Comparison of ENCODE assay signal across 10 cellular contexts in the genomic region with DNA sequence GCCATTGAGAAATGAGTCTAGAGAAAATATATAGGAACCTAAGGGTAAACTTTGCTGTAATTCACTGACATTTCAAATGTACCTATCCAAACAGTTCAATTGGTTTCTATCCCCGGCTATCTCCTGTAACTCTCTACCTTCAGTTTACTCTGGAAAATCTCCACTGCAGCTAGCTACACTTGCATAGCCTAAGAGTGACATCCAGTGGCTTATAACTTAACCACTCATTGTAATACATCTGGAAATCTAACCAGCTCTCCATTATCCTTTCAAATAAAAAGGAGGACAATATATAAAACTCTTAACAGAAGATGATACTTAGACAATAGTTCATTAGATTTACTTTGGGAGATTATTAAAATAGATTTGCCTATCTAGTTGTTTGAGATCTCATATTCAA. TPM values are rescaled to one million over a fixed set of nuclear protein-coding genes. Genes with fewer than 3 reads are reported as not detected.
DNase-seq lines count a peak whose midpoint lies in the region; ATAC-seq, FAIRE-seq and TF ChIP-seq lines count a peak whose summit lies in the region.
"Had no signal": no experiment of that assay in that cellular context is flagged by ENCODE, and none has a peak within 500 bp of the region (broad histone marks: within the 10 kb centered on the region; RNA-seq: fewer than 3 reads in every experiment).

No MANE protein-coding gene starts in this region.

- H3K36me3 Mint-ChIP-seq in brain = no peaks in the 10 kb centered on the region
- no peaks in the 10 kb centered on the region for H3K36me3 Mint-ChIP-seq in activated naive CD8-positive, alpha-beta T cell treated with anti-CD3 and anti-CD28 coated beads for 36 hours

- no peak overlapping the region for H3K27ac ChIP-seq in left lung
- H3K27ac ChIP-seq: KMS-11 had no signal

- no peaks in the 10 kb centered on the region for H3K9me3 ChIP-seq in left lung

- no peak overlapping the region for H3K4me3 ChIP-seq in left lung
- H3K4me3 ChIP-seq: lung had no signal

- intact Hi-C loops in left lung (cut with DNase I) = no loop called here

- H3K9me3 Mint-ChIP-seq in brain = peaks cover 0 to 10% (median 6%) of the 10 kb centered on the region in 5 experiments
- H3K9me3 Mint-ChIP-seq in activated naive CD8-positive, alpha-beta T cell treated with anti-CD3 and anti-CD28 coated beads for 36 hours = no peaks in the 10 kb centered on the region

- peak overlapping the region in 1 of 5 experiments; percentile 28 for H3K27ac Mint-ChIP-seq in brain
- no peak overlapping the region for H3K27ac Mint-ChIP-seq in activated naive CD8-positive, alpha-beta T cell treated with anti-CD3 and anti-CD28 coated beads for 36 hours

- peaks cover 15% of the 10 kb centered on the region for H3K27me3 Mint-ChIP-seq in brain
- peaks cover 72% of the 10 kb centered on the region for H3K27me3 Mint-ChIP-seq in activated naive CD8-positive, alpha-beta T cell treated with anti-CD3 and anti-CD28 coated beads for 36 hours

- no peak for FAIRE-seq in HTR-8/SVneo (lab: Jason Lieb, UNC)

- no peaks in the 10 kb centered on the region for H3K36me3 ChIP-seq in left lung

- H3K4me3 Mint-ChIP-seq in brain = no peak overlapping the region
- no peak overlapping the region for H3K4me3 Mint-ChIP-seq in activated naive CD8-positive, alpha-beta T cell treated with anti-CD3 and anti-CD28 coated beads for 36 hours

- ATAC-seq in left lung = peak; percentile 66
- ATAC-seq in HG02610 (IDR thresholded peaks at IDR 0.05; ENCODE audit: unreplicated experiment) = no peak

- H3K27me3 ChIP-seq in left lung = peaks cover 0 to 31% of the 10 kb centered on the region in 2 donors

- peak; percentile 58 for TF ChIP-seq CTCF in AG09319 (IDR thresholded peaks at IDR 0.05; ENCODE audit: low read depth, low read length)
- peak; percentile 75 for TF ChIP-seq CTCF in brain (conservative IDR thresholded peaks at IDR 0.05)
- TF ChIP-seq CTCF in left lung (IDR thresholded peaks at IDR 0.05) = no peak

- peaks cover 8% of the 10 kb centered on the region for H3K4me1 Mint-ChIP-seq in brain
- H3K4me1 Mint-ChIP-seq in activated naive CD8-positive, alpha-beta T cell treated with anti-CD3 and anti-CD28 coated beads for 36 hours = peaks cover 3% of the 10 kb centered on the region

- H3K4me1 ChIP-seq in left lung = no peaks in the 10 kb centered on the region

- DNase-seq in AG09319 (ENCODE audit: extremely low read depth, low read depth) (peak; percentile 45), HTR-8/SVneo (ENCODE audit: insufficient read length, low spot score) (peak; percentile 46), left lung (no peak), NCI-H1930 (lab: John Stamatoyannopoulos, UW) (no peak)
- DNase-seq in activated naive CD8-positive, alpha-beta T cell treated with anti-CD3 and anti-CD28 coated beads for 36 hours = no peak
- no peak for DNase-seq in activated T-cell treated with anti-CD3 and anti-CD28 coated beads, Interleukin-2, amount 50 U/mL, for 1 hour

RNA-seq across cellular contexts. Expression of a gene that starts 35.3 kb away (rescaled TPM):
- polyA plus RNA-seq in brain (ENCODE audit: insufficient read depth, low read depth, low replicate concordance) = 9.2 TPM
- 1 to 10 TPM; 6.4 to 9.3 TPM for total RNA-seq in left lung
- 10 to 100 TPM; 50.4 to 52.5 TPM for total RNA-seq in activated naive CD8-positive, alpha-beta T cell treated with anti-CD3 and anti-CD28 coated beads for 36 hours

Comparison
In these comparisons a context has a peak if more than half of its experiments do, and no peak if none do; other contexts are left out.
1. DNase-seq: peak in AG09319 (single experiment) and HTR-8/SVneo (single experiment); none in left lung (0 of 2), NCI-H1930 (0 of 2), activated naive CD8-positive, alpha-beta T cell treated with anti-CD3 and anti-CD28 coated beads for 36 hours (single experiment) and activated T-cell treated with anti-CD3 and anti-CD28 coated beads, Interleukin-2, amount 50 U/mL, for 1 hour (single experiment).
2. CTCF ChIP-seq: peak in AG09319 (single experiment) and brain (2 of 2); none in left lung (0 of 2).
3. RNA of a gene that starts 35.3 kb away (total RNA-seq): 50.4 to 52.5 TPM in activated naive CD8-positive, alpha-beta T cell treated with anti-CD3 and anti-CD28 coated beads for 36 hours; 6.4 to 9.3 TPM in left lung; every median in the first group is over 4 times any median in the second.